ENCODE assay signal across 21 cellular contexts in genomic region chr15:70561885-70562284, GRCh38.
DNase-seq lines count a peak whose midpoint lies in the region; ATAC-seq and TF ChIP-seq lines count a peak whose summit lies in the region.
"Had no signal": no experiment of that assay in that cellular context is flagged by ENCODE, and none has a peak within 500 bp of the region (broad histone marks: within the 10 kb centered on the region; RNA-seq: fewer than 3 reads in every experiment).

No MANE protein-coding gene starts in this region.

- no peak for TF ChIP-seq POLR2A in vagina (IDR thresholded peaks at IDR 0.05)

- H3K4me3 Mint-ChIP-seq in T-helper 17 cell = no peak overlapping the region
- peak overlapping the region; percentile 27 for H3K4me3 Mint-ChIP-seq in neural progenitor cell
- H3K4me3 Mint-ChIP-seq: B cell had no signal

- intact Hi-C loops in vagina (cut with DNase I) = no loop called here

- ATAC-seq in T-helper 17 cell (no peak), HG03432 (IDR thresholded peaks at IDR 0.05; ENCODE audit: unreplicated experiment) (no peak)
- ATAC-seq: Panc1 had no signal

- no peaks in the 10 kb centered on the region for H4K20me1 ChIP-seq in neural progenitor cell (ENCODE audit: low read depth)

- H3K9ac ChIP-seq in neural progenitor cell = no peak overlapping the region

- peaks cover 18% of the 10 kb centered on the region for H3K4me1 Mint-ChIP-seq in T-helper 17 cell
- peaks cover 13% of the 10 kb centered on the region for H3K4me1 Mint-ChIP-seq in neural progenitor cell
- H3K4me1 Mint-ChIP-seq: B cell had no signal

- H3K27me3 ChIP-seq in neural progenitor cell (no peaks in the 10 kb centered on the region), vagina (no peaks in the 10 kb centered on the region)

- H2AFZ ChIP-seq in neural progenitor cell (replicated peaks) = no peak overlapping the region

- H3K27ac ChIP-seq in neural progenitor cell = no peak overlapping the region
- H3K27ac ChIP-seq in vagina = no peak overlapping the region
- H3K27ac ChIP-seq: 22Rv1, C4-2B, RWPE1 had no signal

- H3K4me1 ChIP-seq in neural progenitor cell (peaks cover 6% of the 10 kb centered on the region), vagina (peaks cover 12% of the 10 kb centered on the region)

- no peaks in the 10 kb centered on the region for H3K79me2 ChIP-seq in neural progenitor cell (ENCODE audit: low read depth)

- H3K9me3 ChIP-seq in T-helper 17 cell (ENCODE audit: control insufficient read depth, low read length, poor library complexity, severe bottlenecking) = no peaks in the 10 kb centered on the region
- no peaks in the 10 kb centered on the region for H3K9me3 ChIP-seq in neural progenitor cell (ENCODE audit: low read depth)
- no peaks in the 10 kb centered on the region for H3K9me3 ChIP-seq in vagina

- H3K36me3 Mint-ChIP-seq in T-helper 17 cell (ENCODE audit: low read depth) (no peaks in the 10 kb centered on the region), neural progenitor cell (peaks cover 1% of the 10 kb centered on the region)
- H3K36me3 Mint-ChIP-seq: CD8-positive, alpha-beta memory T cell had no signal

- H3K4me2 ChIP-seq in neural progenitor cell = no peak overlapping the region

- TF ChIP-seq CTCF in neural progenitor cell (IDR thresholded peaks at IDR 0.05) (no peak), vagina (IDR thresholded peaks at IDR 0.05) (no peak)

- peaks cover 3% of the 10 kb centered on the region for H3K9me3 Mint-ChIP-seq in neural progenitor cell
- H3K9me3 Mint-ChIP-seq: CD8-positive, alpha-beta memory T cell had no signal

- H3K36me3 ChIP-seq in neural progenitor cell = no peaks in the 10 kb centered on the region
- no peaks in the 10 kb centered on the region for H3K36me3 ChIP-seq in vagina

- peak; percentile 38 for DNase-seq in activated CD8-positive, alpha-beta memory T cell treated with anti-CD3 and anti-CD28 coated beads for 24 hours
- DNase-seq in activated CD8-positive, alpha-beta memory T cell treated with anti-CD3 and anti-CD28 coated beads, Interleukin-2, amount 50 U/mL, for 4 hours = no peak
- no peak for DNase-seq in T-helper 17 cell
- no peak for DNase-seq in neural progenitor cell (ENCODE audit: low spot score)
- peak; percentile 49 to 80 for DNase-seq in vagina (ENCODE audit: extremely low spot score in 2 of 2)
- no peak for DNase-seq in hippocampal formation (lab: John Stamatoyannopoulos, UW)
- DNase-seq: CD8-positive, alpha-beta memory T cell; DMS79 treated with DMSO at 0.1 percent for 48 hours; NCI-H1048; NCI-H1417; NCI-H1694; NCI-H2029 treated with DMSO at 0.1 percent for 48 hours; NCI-H2227 treated with DMSO at 0.1 percent for 48 hours; NCI-H526 treated with DMSO at 0.1 percent for 48 hours; SHP77 treated with DMSO at 0.1 percent for 48 hours had no signal

- peaks cover 2% of the 10 kb centered on the region for H3F3A ChIP-seq in neural progenitor cell (ENCODE audit: low read depth)

- H3K4me3 ChIP-seq in neural progenitor cell (no peak overlapping the region), vagina (no peak overlapping the region)

- peak overlapping the region; percentile 24 for H3K27ac Mint-ChIP-seq in T-helper 17 cell
- peak overlapping the region; percentile 15 for H3K27ac Mint-ChIP-seq in neural progenitor cell
- H3K27ac Mint-ChIP-seq: B cell had no signal

- H3K27me3 Mint-ChIP-seq in T-helper 17 cell = no peaks in the 10 kb centered on the region
- H3K27me3 Mint-ChIP-seq in neural progenitor cell (ENCODE audit: insufficient read depth, low read depth) = peaks cover 17% of the 10 kb centered on the region

Comparison
In these comparisons a context has a peak if more than half of its experiments do, and no peak if none do; other contexts are left out.
1. DNase-seq: peak in activated CD8-positive, alpha-beta memory T cell treated with anti-CD3 and anti-CD28 coated beads for 24 hours (single experiment) and vagina (2 of 2); none in activated CD8-positive, alpha-beta memory T cell treated with anti-CD3 and anti-CD28 coated beads, Interleukin-2, amount 50 U/mL, for 4 hours (single experiment), T-helper 17 cell (0 of 3), neural progenitor cell (single experiment) and hippocampal formation (0 of 2).